ENCODE assay signal across 8 cellular contexts in genomic region chr13:20903164-20903475, GRCh38. TPM values are rescaled to one million over a fixed set of nuclear protein-coding genes. Genes with fewer than 3 reads are reported as not detected.
DNase-seq lines count a peak whose midpoint lies in the region; ATAC-seq and TF ChIP-seq lines count a peak whose summit lies in the region.

No MANE protein-coding gene starts in this region.

- no peaks in the 10 kb centered on the region for H3K9me3 ChIP-seq in CD8-positive, alpha-beta memory T cell (ENCODE audit: low read length)
- H3K9me3 ChIP-seq in Panc1 (ENCODE audit: control insufficient read depth, insufficient read depth, low read depth, low read length), result no peaks in the 10 kb centered on the region

- CTCF ChIA-PET in CD8-positive, alpha-beta memory T cell (lab: Charles Lee), result interaction anchor here (1.3 kb wide), 1 partner anchor 70 kb away, joined by 3 read pairs; no protein-coding TSS in a partner anchor
- CTCF ChIA-PET in Panc1 (lab: Charles Lee), result no interaction called here

- H3K4me1 ChIP-seq in CD8-positive, alpha-beta memory T cell (ENCODE audit: insufficient read depth, low read length), result peaks cover 18% of the 10 kb centered on the region
- H3K4me1 ChIP-seq in Panc1 (ENCODE audit: control insufficient read depth, insufficient read depth, low read length), result peaks cover 9% of the 10 kb centered on the region; the same call in 1 of the 2 replicates

- H3K27ac Mint-ChIP-seq in CD8-positive, alpha-beta memory T cell, result peak overlapping the region; percentile 82 to 98 (median 94)
- H3K27ac Mint-ChIP-seq in osteocyte (ENCODE audit: unreplicated experiment), result peak overlapping the region; percentile 95

- DNase-seq in CD8-positive, alpha-beta memory T cell, result no peak
- DNase-seq in Panc1 (ENCODE audit: low read depth, low spot score) (no peak), epithelial cell of prostate (ENCODE audit: low read depth, low spot score) (no peak), osteocyte (ENCODE audit: extremely low spot score, unreplicated experiment) (no peak), sciatic nerve (ENCODE audit: low spot score) (no peak), KBM-7 (no peak)

- H3K4me1 Mint-ChIP-seq in CD8-positive, alpha-beta memory T cell, result peaks cover 30 to 44% (median 34%) of the 10 kb centered on the region in 3 donors
- peaks cover 22% of the 10 kb centered on the region for H3K4me1 Mint-ChIP-seq in osteocyte (ENCODE audit: unreplicated experiment)

- in situ Hi-C loops in Panc1 (cut with HindIII; ENCODE audit: low pct_unique_long_range_greater_than_20kb, low sequenced_read_pairs), result no loop called here
- in situ Hi-C loops in KBM-7 (cut with MboI; ENCODE audit: low pct_unique_long_range_greater_than_20kb, low sequenced_read_pairs), result loop anchor here (25.0 kb wide), 1 partner anchor 716 kb away; the partner anchor contains the start of gene GJB2

- no peak for ATAC-seq in Panc1
- no peak for ATAC-seq in GM19452 (IDR thresholded peaks at IDR 0.05; ENCODE audit: unreplicated experiment)
- ATAC-seq in sciatic nerve, result no peak
- no peak for ATAC-seq in HG03175 (IDR thresholded peaks at IDR 0.05; ENCODE audit: unreplicated experiment)

- peak overlapping the region; percentile 68 for H3K4me3 ChIP-seq in CD8-positive, alpha-beta memory T cell (ENCODE audit: low read length)
- H3K4me3 ChIP-seq in Panc1 (ENCODE audit: low read depth in 2 of 2, low read length in 2 of 2), result peak overlapping the region; percentile 78 to 82

- peak overlapping the region; percentile 88 to 98 (median 93) for H3K4me3 Mint-ChIP-seq in CD8-positive, alpha-beta memory T cell
- H3K4me3 Mint-ChIP-seq in osteocyte (ENCODE audit: unreplicated experiment), result peak overlapping the region; percentile 86

- peaks cover under 1 to 4% of the 10 kb centered on the region in 2 donors for H3K27me3 Mint-ChIP-seq in CD8-positive, alpha-beta memory T cell
- H3K27me3 Mint-ChIP-seq in osteocyte (ENCODE audit: unreplicated experiment), result peaks cover 6% of the 10 kb centered on the region

- intact Hi-C loops in Panc1 (cut with micrococcal nuclease; ENCODE audit: unreplicated experiment) (no loop called here), sciatic nerve (cut with DNase I) (no loop called here)

- no peaks in the 10 kb centered on the region for H3K27me3 ChIP-seq in CD8-positive, alpha-beta memory T cell (ENCODE audit: insufficient read depth, low read length, poor library complexity, severe bottlenecking)
- no peaks in the 10 kb centered on the region for H3K27me3 ChIP-seq in Panc1 (ENCODE audit: control insufficient read depth, insufficient read depth, low read length)

- H3K9me3 Mint-ChIP-seq in CD8-positive, alpha-beta memory T cell, result no peaks in the 10 kb centered on the region
- no peaks in the 10 kb centered on the region for H3K9me3 Mint-ChIP-seq in osteocyte (ENCODE audit: unreplicated experiment)

- H3K36me3 ChIP-seq in CD8-positive, alpha-beta memory T cell (ENCODE audit: insufficient read depth, low read length), result no peaks in the 10 kb centered on the region
- peaks cover 2% of the 10 kb centered on the region; the same call in 1 of the 2 replicates for H3K36me3 ChIP-seq in Panc1 (ENCODE audit: control insufficient read depth, insufficient read depth, low read length)

- peaks cover 0 to 24% (median 0%) of the 10 kb centered on the region in 3 donors for H3K36me3 Mint-ChIP-seq in CD8-positive, alpha-beta memory T cell
- peaks cover 13% of the 10 kb centered on the region for H3K36me3 Mint-ChIP-seq in osteocyte (ENCODE audit: unreplicated experiment)

- H3K27ac ChIP-seq in CD8-positive, alpha-beta memory T cell (ENCODE audit: low read depth, low read length), result peak overlapping the region; percentile 84
- H3K27ac ChIP-seq in Panc1 (ENCODE audit: low read length) (peak overlapping the region; percentile 83), epithelial cell of prostate (peak overlapping the region; percentile 67)

- POLR2A ChIA-PET in CD8-positive, alpha-beta memory T cell (lab: Charles Lee), result interaction anchor here (0.6 to 2.5 kb wide), 2 partner anchors 12 to 794 kb away, joined by 3 to 16 read pairs; no protein-coding TSS in a partner anchor
- POLR2A ChIA-PET in Panc1 (lab: Charles Lee), result interaction anchor here (0.6 kb wide), 1 partner anchor 155 kb away, joined by 6 read pairs; no protein-coding TSS in a partner anchor

- TF ChIP-seq CTCF in Panc1 (IDR thresholded peaks at IDR 0.05) (no peak), osteocyte (IDR thresholded peaks at IDR 0.05) (no peak)

- BruUV-seq in Panc1 (replicated peaks; lab: Mats Ljungman, UMichigan), result no TSS peak

RNA-seq across cellular contexts. Expression of gene XPO4, which starts 0.6 kb away (rescaled TPM):
- 10 to 100 TPM; 30.3 to 30.4 TPM for total RNA-seq in CD8-positive, alpha-beta memory T cell
- polyA plus RNA-seq in CD8-positive, alpha-beta memory T cell, result 6.9 TPM
- total RNA-seq in Panc1 (2021; ENCODE audit: unreplicated experiment), result 16.2 TPM
- 3.3 TPM for polyA plus RNA-seq in Panc1 (2012; ENCODE audit: insufficient read length)
- 13.9 and 15.3 TPM in 2 replicates for total RNA-seq in osteocyte
- total RNA-seq in sciatic nerve, result 13.9 TPM
